9 cellular contexts compared by ENCODE assay signal in genomic region chr17:67137860-67138259, GRCh38.
"Had no signal": no experiment of that assay in that cellular context is flagged by ENCODE, and none has a peak within 500 bp of the region (broad histone marks: within the 10 kb centered on the region; RNA-seq: fewer than 3 reads in every experiment).

No MANE protein-coding gene starts in this region.

- H3K9me3 Mint-ChIP-seq: activated CD4-positive, alpha-beta T cell treated with anti-CD3 and anti-CD28 coated beads, Interleukin-2, amount 10 ng/mL, durations not matched to agents 24 days and 14 days had no signal

- H3K27me3 Mint-ChIP-seq: activated B cell treated with CpG ODN at 0.5 μM for 24 hours; activated CD4-positive, alpha-beta T cell treated with anti-CD3 and anti-CD28 coated beads, Interleukin-2, amount 10 ng/mL, durations not matched to agents 24 days and 14 days had no signal

- DNase-seq: activated B cell treated with CpG ODN at 0.5 μM for 24 hours; activated CD4-positive, alpha-beta T cell treated with anti-CD3 and anti-CD28 coated beads, Interleukin-2, amount 10 ng/mL, durations not matched to agents 24 days and 14 days; activated effector memory CD4-positive, alpha-beta T cell treated with Interleukin-2 at 50 U/mL for 16 hours; cerebellar nuclear complex; dermis blood vessel endothelial cell; stimulated activated CD4-positive, alpha-beta T cell treated with anti-CD3 and anti-CD28 coated beads, Interleukin-4, amount 100 ng/mL, for 4 hours had no signal

- ATAC-seq: body of pancreas, esophagus mucosa had no signal

- H3K4me3 Mint-ChIP-seq: activated B cell treated with CpG ODN at 0.5 μM for 24 hours; activated CD4-positive, alpha-beta T cell treated with anti-CD3 and anti-CD28 coated beads, Interleukin-2, amount 10 ng/mL, durations not matched to agents 24 days and 14 days; mesothelial cell of epicardium had no signal

- H3K4me1 Mint-ChIP-seq: activated B cell treated with CpG ODN at 0.5 μM for 24 hours had no signal

- H3K27ac Mint-ChIP-seq: activated B cell treated with CpG ODN at 0.5 μM for 24 hours, mesothelial cell of epicardium had no signal
